Comparison of ENCODE assay signal across 17 cellular contexts in the genomic region with DNA sequence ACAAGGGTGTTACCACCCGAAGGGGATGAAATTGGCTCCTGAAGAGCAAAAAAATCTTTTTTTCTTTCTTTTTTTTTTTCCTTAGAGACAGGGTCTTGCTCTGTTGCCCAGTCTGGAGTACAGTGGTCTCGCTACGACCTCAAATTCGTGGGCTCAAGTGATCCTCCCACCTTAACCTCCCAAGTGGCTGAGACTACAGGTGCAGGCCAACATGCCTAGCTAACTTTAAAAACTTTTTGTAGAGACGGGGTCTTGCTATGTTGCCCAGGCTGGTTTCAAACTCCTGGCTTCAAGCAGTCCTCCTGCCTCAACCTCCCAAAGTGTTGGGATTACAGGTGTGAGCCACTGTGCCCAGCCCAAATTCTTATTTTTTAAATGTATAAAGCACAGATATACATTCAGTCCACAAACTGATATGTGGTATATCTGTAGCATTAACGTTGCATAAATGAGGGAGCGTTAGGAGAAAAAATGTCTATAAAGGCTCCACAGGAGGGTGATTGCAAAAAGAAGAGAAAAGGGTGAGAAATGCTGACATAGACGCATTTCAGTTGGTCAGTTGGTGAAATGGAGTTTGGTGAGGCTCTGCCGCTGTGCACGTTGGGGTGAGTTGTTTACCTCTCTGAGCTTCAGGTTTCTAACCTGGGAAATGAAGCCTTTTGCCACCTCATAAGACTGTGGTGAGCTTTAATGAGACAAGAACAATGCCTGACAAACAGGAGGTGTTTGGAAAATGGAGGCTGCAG.
"Had no signal": no experiment of that assay in that cellular context is flagged by ENCODE, and none has a peak within 500 bp of the region (broad histone marks: within the 10 kb centered on the region; RNA-seq: fewer than 3 reads in every experiment).

No MANE protein-coding gene starts in this region.

- H3K36me3 ChIP-seq: gastroesophageal sphincter, transverse colon had no signal

- H3K4me3 Mint-ChIP-seq: activated CD8-positive, alpha-beta memory T cell treated with anti-CD3 and anti-CD28 coated beads, Interleukin-2, amount 10 ng/mL, durations not matched to agents 7 days and 5 days; activated naive CD4-positive, alpha-beta T cell treated with anti-CD3 and anti-CD28 coated beads, Interleukin-2, amount 10 ng/mL, durations not matched to agents 7 days and 5 days; effector memory CD8-positive, alpha-beta T cell; nephron had no signal

- H3K79me2 ChIP-seq: hepatocyte had no signal

- H3K27ac Mint-ChIP-seq: activated CD8-positive, alpha-beta memory T cell treated with anti-CD3 and anti-CD28 coated beads, Interleukin-2, amount 10 ng/mL, durations not matched to agents 7 days and 5 days; activated naive CD4-positive, alpha-beta T cell treated with anti-CD3 and anti-CD28 coated beads, Interleukin-2, amount 10 ng/mL, durations not matched to agents 7 days and 5 days; effector memory CD8-positive, alpha-beta T cell had no signal

- H3K9me3 ChIP-seq: gastroesophageal sphincter, transverse colon had no signal

- ATAC-seq: activated CD8-positive, alpha-beta memory T cell treated with anti-CD3 and anti-CD28 coated beads, Interleukin-2, amount 10 ng/mL, durations not matched to agents 7 days and 5 days; effector memory CD8-positive, alpha-beta T cell; gastroesophageal sphincter; left lobe of liver had no signal

- H2AFZ ChIP-seq: hepatocyte had no signal

- H3K27ac ChIP-seq: hepatocyte, VCaP had no signal

- H3K4me3 ChIP-seq: gastroesophageal sphincter, hepatocyte, skin epidermis, transverse colon had no signal

- H3K4me1 Mint-ChIP-seq: activated CD8-positive, alpha-beta memory T cell treated with anti-CD3 and anti-CD28 coated beads, Interleukin-2, amount 10 ng/mL, durations not matched to agents 7 days and 5 days; activated naive CD4-positive, alpha-beta T cell treated with anti-CD3 and anti-CD28 coated beads, Interleukin-2, amount 10 ng/mL, durations not matched to agents 7 days and 5 days; nephron had no signal

- H3K4me2 ChIP-seq: hepatocyte had no signal

- H3K36me3 Mint-ChIP-seq: activated CD8-positive, alpha-beta memory T cell treated with anti-CD3 and anti-CD28 coated beads, Interleukin-2, amount 10 ng/mL, durations not matched to agents 7 days and 5 days; activated naive CD4-positive, alpha-beta T cell treated with anti-CD3 and anti-CD28 coated beads, Interleukin-2, amount 10 ng/mL, durations not matched to agents 7 days and 5 days had no signal

- H3K9me3 Mint-ChIP-seq: effector memory CD8-positive, alpha-beta T cell; nephron had no signal

- H3K27me3 ChIP-seq: gastroesophageal sphincter, hepatocyte had no signal

- DNase-seq: activated CD4-positive, alpha-beta T cell treated with anti-CD3 and anti-CD28 coated beads, Interleukin-2, amount 50 U/mL, for 48 hours; activated CD8-positive, alpha-beta memory T cell treated with anti-CD3 and anti-CD28 coated beads, Interleukin-2, amount 10 ng/mL, durations not matched to agents 7 days and 5 days; activated naive CD4-positive, alpha-beta T cell treated with anti-CD3 and anti-CD28 coated beads, Interleukin-2, amount 10 ng/mL, durations not matched to agents 7 days and 5 days; activated T-cell treated with anti-CD3 and anti-CD28 coated beads, Interleukin-2, amount 50 U/mL, for 1 hour; effector memory CD8-positive, alpha-beta T cell; islet precursor cell; occipital lobe; stimulated activated CD4-positive, alpha-beta T cell treated with anti-CD3 and anti-CD28 coated beads, Interleukin-4, amount 100 ng/mL, for 24 hours; stimulated activated naive CD4-positive, alpha-beta T cell; substantia nigra; transverse colon had no signal

- H3K4me1 ChIP-seq: gastroesophageal sphincter had no signal
